Comparison of ENCODE assay signal across 25 cellular contexts in the genomic region with DNA sequence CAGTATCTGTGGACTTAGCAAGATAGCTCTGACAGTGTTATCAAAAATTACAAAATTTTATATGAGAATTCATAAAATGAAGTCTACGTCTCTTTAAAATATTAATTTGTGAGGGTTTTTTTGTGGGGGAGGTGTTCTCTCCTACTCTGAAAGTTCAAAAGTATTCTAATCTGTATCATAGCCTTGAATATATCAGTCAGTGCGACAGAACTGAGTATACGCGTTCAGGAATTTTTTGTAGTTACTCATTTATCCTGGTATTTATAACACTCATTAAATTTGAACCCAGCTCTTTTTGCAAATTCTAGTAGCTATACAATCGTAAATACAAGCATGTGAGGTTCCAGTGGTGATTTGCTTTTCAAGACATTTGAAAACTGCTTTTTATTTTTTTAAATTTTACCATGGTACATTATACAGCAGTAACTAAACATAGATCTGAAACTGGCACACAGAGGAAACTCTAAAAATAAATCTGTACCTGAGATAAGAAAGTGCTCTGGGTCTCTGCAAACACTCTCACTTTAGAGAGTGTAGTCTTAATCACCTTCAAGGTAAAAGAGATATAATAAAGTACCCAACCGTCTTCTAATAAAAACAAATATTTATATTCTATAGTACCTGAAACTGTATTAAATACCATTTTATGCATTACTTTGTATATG.
"Had no signal": no experiment of that assay in that cellular context is flagged by ENCODE, and none has a peak within 500 bp of the region (broad histone marks: within the 10 kb centered on the region; RNA-seq: fewer than 3 reads in every experiment).

No MANE protein-coding gene starts in this region.

- H3K4me3 ChIP-seq: colonic mucosa, esophagus squamous epithelium, gastrocnemius medialis, hepatocyte, left lung, lower lobe of right lung, mucosa of descending colon had no signal

- H3K27ac ChIP-seq: colonic mucosa, epithelial cell of prostate, esophagus squamous epithelium, gastrocnemius medialis, hepatocyte, left lung, lower lobe of right lung had no signal

- ATAC-seq: effector memory CD8-positive, alpha-beta T cell; esophagus mucosa; gastrocnemius medialis; left lung; lower lobe of right lung; mucosa of descending colon had no signal

- H3K9me3 ChIP-seq: colonic mucosa, esophagus squamous epithelium, gastrocnemius medialis, lower lobe of right lung, mucosa of descending colon had no signal

- DNase-seq: colonic mucosa; cortex of kidney; effector CD8-positive, alpha-beta T cell; effector memory CD8-positive, alpha-beta T cell; endodermal cell; erythroblast; esophagus squamous epithelium; foreskin fibroblast; foreskin melanocyte; gastrocnemius medialis; glutamatergic neuron; head of caudate nucleus; hypothalamus; immature natural killer cell; islet precursor cell; kidney; kidney glomerular epithelial cell; left lung; lower lobe of right lung; mesenchymal stem cell; mucosa of descending colon; naive B cell had no signal

- H3K36me3 ChIP-seq: colonic mucosa, esophagus squamous epithelium, gastrocnemius medialis, left lung, lower lobe of right lung had no signal

- H3K4me1 ChIP-seq: colonic mucosa, esophagus squamous epithelium, gastrocnemius medialis, left lung, lower lobe of right lung had no signal

- H3K27me3 ChIP-seq: colonic mucosa, esophagus squamous epithelium, gastrocnemius medialis, hepatocyte, left lung had no signal
